18 cellular contexts compared by ENCODE assay signal in the genomic region with DNA sequence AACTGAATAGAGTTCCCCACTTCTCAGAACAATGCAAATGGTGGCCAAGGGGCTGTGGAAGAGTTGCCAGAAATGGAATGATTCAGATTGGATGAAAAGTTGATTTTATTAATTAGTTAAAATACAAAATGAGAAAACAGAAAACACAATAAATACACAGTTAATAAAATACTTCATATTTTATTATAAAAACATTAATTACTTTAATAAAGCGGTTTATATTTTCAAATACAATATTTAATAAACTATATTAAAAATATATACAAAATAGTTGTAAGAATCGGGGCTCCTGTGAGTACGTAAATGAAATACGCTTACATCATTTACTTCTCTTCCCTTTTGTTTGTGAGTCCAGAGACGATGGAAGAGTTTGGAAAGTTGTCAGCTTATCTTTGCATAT.
DNase-seq lines count a peak whose midpoint lies in the region; ATAC-seq, FAIRE-seq and TF ChIP-seq lines count a peak whose summit lies in the region.
"Had no signal": no experiment of that assay in that cellular context is flagged by ENCODE, and none has a peak within 500 bp of the region (broad histone marks: within the 10 kb centered on the region; RNA-seq: fewer than 3 reads in every experiment).

No MANE protein-coding gene starts in this region.

- no peaks in the 10 kb centered on the region for H3K79me1 ChIP-seq in mesenchymal stem cell (replicated peaks; ENCODE audit: low read length, poor library complexity, severe bottlenecking)

- no peak overlapping the region for H3K23ac ChIP-seq in mesenchymal stem cell (ENCODE audit: low read length in 2 of 2)

- H3K4ac ChIP-seq in mesenchymal stem cell (ENCODE audit: low read depth in 1 of 2, low read length in 2 of 2) = no peak overlapping the region

- no peak overlapping the region for H2BK12ac ChIP-seq in mesenchymal stem cell (ENCODE audit: low read length in 2 of 2)

- WGBS in A549 (ENCODE audit: missing lambda C conversion rate) = 75% methylated on average over 5 of the region's 5 CpGs
- no CpG with 5 or more reads among the region's 5 CpGs for WGBS in mesenchymal stem cell
- whole genome bisulfite sequencing in small intestine, 3 donors = 89 to 90% (median 90%) methylated on average over 5 of the region's 5 CpGs

- H3K4me1 ChIP-seq in A549 = no peaks in the 10 kb centered on the region
- peaks cover 19% of the 10 kb centered on the region for H3K4me1 ChIP-seq in adipocyte (ENCODE audit: control insufficient read depth, insufficient read depth, low read length)
- H3K4me1 ChIP-seq in mesenchymal stem cell (ENCODE audit: control insufficient read depth, insufficient read depth, low read depth, low read length) = peaks cover 5% of the 10 kb centered on the region
- H3K4me1 ChIP-seq in small intestine (ENCODE audit: control insufficient read depth in 2 of 2, insufficient read depth in 1 of 2, low read depth in 1 of 2, low read length in 1 of 2) = no peaks in the 10 kb centered on the region

- H3K4me3 Mint-ChIP-seq in CD14-positive monocyte = no peak overlapping the region
- H3K4me3 Mint-ChIP-seq: CD8-positive, alpha-beta memory T cell had no signal

- FAIRE-seq in A549 (lab: Jason Lieb, UNC) (no peak), small intestine (lab: Jason Lieb, UNC) (peak; percentile 92)
- FAIRE-seq: D721Med, GM12878 had no signal

- no peak overlapping the region for H2AFZ ChIP-seq in mesenchymal stem cell (ENCODE audit: low read depth, low read length)
- H2AFZ ChIP-seq: GM23248, PC-9 had no signal

- H3K27me3 ChIP-seq in adipocyte (replicated peaks; ENCODE audit: control insufficient read depth, insufficient read depth, low read length) (no peaks in the 10 kb centered on the region), mesenchymal stem cell (ENCODE audit: control insufficient read depth in 1 of 2, insufficient read depth in 1 of 2, low read length in 2 of 2) (no peaks in the 10 kb centered on the region), small intestine (ENCODE audit: control insufficient read depth in 2 of 2, insufficient read depth in 2 of 2, low read length in 2 of 2) (no peaks in the 10 kb centered on the region)
- H3K27me3 ChIP-seq: BLaER1 had no signal

- POLR2A ChIA-PET in A549 (lab: Yijun Ruan, JAX) = no interaction called here

- no peak overlapping the region for H3K27ac ChIP-seq in A549
- H3K27ac ChIP-seq in mesenchymal stem cell (ENCODE audit: low read length, poor library complexity, severe bottlenecking) = no peak overlapping the region
- H3K27ac ChIP-seq in small intestine (ENCODE audit: low read depth in 1 of 2, low read length in 1 of 2) = no peak overlapping the region
- H3K27ac ChIP-seq: BLaER1, GM23248, PC-9 had no signal

- ATAC-seq in A549 (no peak), HG03442 (IDR thresholded peaks at IDR 0.05; ENCODE audit: unreplicated experiment) (no peak)
- ATAC-seq: GM12878 had no signal

- no peak overlapping the region for H4K91ac ChIP-seq in mesenchymal stem cell (ENCODE audit: low read length)

- no peak overlapping the region for H2BK15ac ChIP-seq in mesenchymal stem cell (ENCODE audit: low read depth, poor library complexity, severe bottlenecking)

- TF ChIP-seq EP300 in A549 (IDR thresholded peaks at IDR 0.05) = no peak

- DNase-seq in A549 (ENCODE audit: low read depth in 1 of 2, low spot score in 1 of 2) (no peak), adipocyte (ENCODE audit: low read depth) (no peak), mesenchymal stem cell (no peak), small intestine (no peak), CD14-positive monocyte (ENCODE audit: low spot score) (no peak), retina (no peak), GOT3 (lab: John Stamatoyannopoulos, UW) (no peak)
- DNase-seq: CD8-positive, alpha-beta memory T cell; KBM-7; NCI-H2081; NCI-H510A treated with DMSO at 0.1 percent for 48 hours; NCI-H82 had no signal

- no peak overlapping the region for H3K14ac ChIP-seq in mesenchymal stem cell (ENCODE audit: low read length in 2 of 2)

- H3K9me3 Mint-ChIP-seq in CD14-positive monocyte = peaks cover 0 to 2% (median 0%) of the 10 kb centered on the region in 7 donors
- H3K9me3 Mint-ChIP-seq: CD8-positive, alpha-beta memory T cell had no signal

- TF ChIP-seq POLR2A in A549 (IDR thresholded peaks at IDR 0.05; ENCODE audit: low read length) = no peak

- intact Hi-C loops in CD14-positive monocyte (cut with micrococcal nuclease) = no loop called here

- H3K4me1 Mint-ChIP-seq in CD14-positive monocyte = peaks cover 2% of the 10 kb centered on the region

- H3K4me2 ChIP-seq in A549 = peak overlapping the region; percentile 30; the same call in 1 of the 3 replicates
- H3K4me2 ChIP-seq in mesenchymal stem cell (ENCODE audit: low read length, poor library complexity, severe bottlenecking) = no peak overlapping the region
- H3K4me2 ChIP-seq: BLaER1, PC-9 had no signal

- CTCF ChIA-PET in A549 (lab: Yijun Ruan, JAX) = no interaction called here

- no peaks in the 10 kb centered on the region for H3K9me3 ChIP-seq in A549
- H3K9me3 ChIP-seq in adipocyte (ENCODE audit: control insufficient read depth, low read length) = no peaks in the 10 kb centered on the region
- H3K9me3 ChIP-seq in mesenchymal stem cell (ENCODE audit: control insufficient read depth, low read length) = no peaks in the 10 kb centered on the region
- no peaks in the 10 kb centered on the region for H3K9me3 ChIP-seq in small intestine (ENCODE audit: control insufficient read depth, low read depth)
- H3K9me3 ChIP-seq: BLaER1 had no signal

- H3K27ac Mint-ChIP-seq in CD14-positive monocyte = no peak overlapping the region
- H3K27ac Mint-ChIP-seq: CD8-positive, alpha-beta memory T cell had no signal

- H3K4me3 ChIP-seq in A549 (no peak overlapping the region), adipocyte (ENCODE audit: low read length) (peak overlapping the region; percentile 57), mesenchymal stem cell (ENCODE audit: insufficient read depth in 1 of 2, low read depth in 1 of 2, low read length in 2 of 2) (peak overlapping the region in 1 of 2 experiments; percentile 42), small intestine (ENCODE audit: low read depth in 1 of 2, low read length in 2 of 2) (no peak overlapping the region)
- H3K4me3 ChIP-seq: BLaER1, GM12878, GM23248, PC-9 had no signal

- H2AK5ac ChIP-seq in mesenchymal stem cell (ENCODE audit: low read length, severe bottlenecking) = no peak overlapping the region

- H3K9ac ChIP-seq in adipocyte (ENCODE audit: low read length) = no peak overlapping the region
- H3K9ac ChIP-seq in mesenchymal stem cell (ENCODE audit: low read length) = peak overlapping the region; percentile 50
- H3K9ac ChIP-seq: BLaER1, GM23248 had no signal

- TF ChIP-seq CTCF in A549 (IDR thresholded peaks at IDR 0.05) (no peak), CD14-positive monocyte (IDR thresholded peaks at IDR 0.05) (no peak)

- H3K27me3 Mint-ChIP-seq in CD14-positive monocyte (ENCODE audit: low read depth in 3 of 3) = peaks cover 1 to 5% (median 1%) of the 10 kb centered on the region in 3 donors
- H3K27me3 Mint-ChIP-seq: CD8-positive, alpha-beta memory T cell had no signal

- H2BK120ac ChIP-seq in mesenchymal stem cell (ENCODE audit: low read depth, low read length) = no peak overlapping the region

- H4K8ac ChIP-seq in mesenchymal stem cell (ENCODE audit: low read length) = no peak overlapping the region

- H3K36me3 ChIP-seq in adipocyte (ENCODE audit: control insufficient read depth, insufficient read depth, low read length, severe bottlenecking) (no peaks in the 10 kb centered on the region), mesenchymal stem cell (ENCODE audit: control insufficient read depth in 1 of 2, insufficient read depth in 2 of 2, low read depth in 1 of 2, low read length in 2 of 2) (no peaks in the 10 kb centered on the region), small intestine (ENCODE audit: control insufficient read depth in 2 of 2, insufficient read depth in 2 of 2, low read length in 2 of 2) (no peaks in the 10 kb centered on the region)
- H3K36me3 ChIP-seq: BLaER1 had no signal

- peak overlapping the region in 1 of 2 experiments; percentile 54 for H3K18ac ChIP-seq in mesenchymal stem cell (ENCODE audit: low read depth in 1 of 2, low read length in 2 of 2)

- no peaks in the 10 kb centered on the region for H3K36me3 Mint-ChIP-seq in CD14-positive monocyte
- H3K36me3 Mint-ChIP-seq: CD8-positive, alpha-beta memory T cell had no signal

- no peak overlapping the region for H2BK5ac ChIP-seq in mesenchymal stem cell (ENCODE audit: low read depth, low read length, poor library complexity, severe bottlenecking)

- no peak for TF ChIP-seq RAD21 in A549 (conservative IDR thresholded peaks at IDR 0.05 in 1 of 2, IDR thresholded peaks at IDR 0.05 in 1 of 2)

TF ChIP-seq in A549, 52 proteins besides CTCF, POLR2A, EP300 and RAD21:
- TF ChIP-seq SREBF2 (IDR thresholded peaks at IDR 0.05) = no peak
